In the genomic region with DNA sequence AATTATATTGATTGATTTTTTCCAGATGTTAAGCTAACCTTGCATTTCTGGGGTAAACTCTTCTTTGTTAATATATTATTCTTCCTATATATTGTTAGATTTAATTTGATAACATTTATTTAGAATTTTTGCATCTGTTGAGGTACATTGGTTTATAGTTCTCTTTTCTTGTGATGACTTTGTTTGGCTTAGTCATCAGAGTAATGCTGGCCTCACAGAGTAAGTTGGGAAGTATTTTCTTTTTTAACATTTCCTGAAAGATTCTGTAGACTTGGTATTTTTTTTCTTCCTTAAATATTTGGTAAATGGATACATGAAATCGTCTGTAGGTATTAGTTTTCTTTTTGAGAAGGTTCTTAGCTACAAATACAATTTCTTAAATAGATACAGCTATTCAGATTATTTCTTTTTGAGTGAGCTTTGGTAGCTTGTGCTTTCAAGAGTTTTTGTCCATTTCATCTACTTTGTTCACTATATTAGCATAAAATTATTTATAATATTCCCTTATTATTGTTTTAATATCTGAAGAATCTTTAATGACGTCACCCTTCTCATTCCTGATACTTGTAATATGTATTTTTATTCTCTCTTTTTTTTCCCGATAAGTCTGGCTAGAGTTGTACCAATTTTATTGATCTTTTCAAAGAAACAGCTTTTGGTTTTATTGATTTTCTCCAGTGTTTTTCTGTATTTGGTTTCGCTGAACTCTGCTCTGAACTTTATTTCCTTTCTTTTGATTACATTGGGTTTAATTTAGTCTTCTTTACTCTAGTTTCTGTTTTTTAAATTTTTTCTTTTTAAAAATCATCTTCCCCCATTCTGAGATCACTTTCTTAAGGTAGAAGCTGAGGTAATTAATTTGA, we compare ENCODE assay signal across 17 cellular contexts. TPM values are rescaled to one million over a fixed set of nuclear protein-coding genes. Genes with fewer than 3 reads are reported as not detected.
DNase-seq lines count a peak whose midpoint lies in the region; ATAC-seq, FAIRE-seq and TF ChIP-seq lines count a peak whose summit lies in the region.
"Had no signal": no experiment of that assay in that cellular context is flagged by ENCODE, and none has a peak within 500 bp of the region (broad histone marks: within the 10 kb centered on the region; RNA-seq: fewer than 3 reads in every experiment).

No MANE protein-coding gene starts in this region.

- H4K20me1 ChIP-seq in endothelial cell of umbilical vein (replicated peaks; ENCODE audit: control insufficient read depth, extremely low read depth, insufficient read depth, low read length): no peaks in the 10 kb centered on the region

- H3K4me1 ChIP-seq in ACC112 (ENCODE audit: control insufficient read depth, insufficient read depth, low read length, unreplicated experiment): peaks cover 9% of the 10 kb centered on the region
- H3K4me1 ChIP-seq in endothelial cell of umbilical vein (ENCODE audit: control insufficient read depth, extremely low read depth, insufficient read depth, low read length): no peaks in the 10 kb centered on the region

- no peaks in the 10 kb centered on the region for H3K9me3 Mint-ChIP-seq in glutamatergic neuron (ENCODE audit: unreplicated experiment)
- H3K9me3 Mint-ChIP-seq: CD8-positive, alpha-beta T cell had no signal

- H3K4me3 Mint-ChIP-seq in glutamatergic neuron (ENCODE audit: unreplicated experiment): no peak overlapping the region
- H3K4me3 Mint-ChIP-seq: B cell; CD8-positive, alpha-beta T cell had no signal

- no peak overlapping the region for H3K4me2 ChIP-seq in endothelial cell of umbilical vein (ENCODE audit: insufficient read depth, low read length)

- no peaks in the 10 kb centered on the region for H3K9me3 ChIP-seq in endothelial cell of umbilical vein (replicated peaks; ENCODE audit: control insufficient read depth, insufficient read depth, low read length)
- H3K9me3 ChIP-seq: MG63 had no signal

- H3K4me3 ChIP-seq in ACC112 (ENCODE audit: low read depth, low read length) (no peak overlapping the region), endothelial cell of umbilical vein (replicated peaks in 1 of 3; ENCODE audit: insufficient read depth in 1 of 3, low read depth in 1 of 3, low read length in 3 of 3) (no peak overlapping the region), brain microvascular endothelial cell (ENCODE audit: low read depth, low read length) (no peak overlapping the region)
- H3K4me3 ChIP-seq: MG63 had no signal

- H3K9me1 ChIP-seq in endothelial cell of umbilical vein (replicated peaks; ENCODE audit: control insufficient read depth, extremely low read depth, insufficient read depth, low read length): no peaks in the 10 kb centered on the region

- no peak for ATAC-seq in GM19397 (IDR thresholded peaks at IDR 0.05; ENCODE audit: unreplicated experiment)
- ATAC-seq: CD8-positive, alpha-beta T cell; SK-N-SH treated with all-trans-retinoic acid at 6 μM for 48 hours had no signal

- intact Hi-C loops in endothelial cell of umbilical vein (cut with micrococcal nuclease): no loop called here

- no peaks in the 10 kb centered on the region for H3K36me3 Mint-ChIP-seq in glutamatergic neuron (ENCODE audit: unreplicated experiment)
- H3K36me3 Mint-ChIP-seq: CD8-positive, alpha-beta T cell had no signal

- in situ Hi-C loops in brain microvascular endothelial cell (cut with HindIII; ENCODE audit: low pct_ligation_motif_present, low sequenced_read_pairs): no loop called here

- no peaks in the 10 kb centered on the region for H3K27me3 ChIP-seq in ACC112 (ENCODE audit: insufficient read depth, low read length)
- H3K27me3 ChIP-seq in endothelial cell of umbilical vein (ENCODE audit: control insufficient read depth in 2 of 2, insufficient read depth in 2 of 2, low read length in 2 of 2): peaks cover 0 to 1% of the 10 kb centered on the region in 2 experiments
- no peaks in the 10 kb centered on the region for H3K27me3 ChIP-seq in brain microvascular endothelial cell (replicated peaks)
- H3K27me3 ChIP-seq: MG63 had no signal

- TF ChIP-seq CTCF in endothelial cell of umbilical vein (IDR thresholded peaks at IDR 0.05; ENCODE audit: extremely low read depth in 1 of 2, insufficient read depth in 1 of 2, low read depth in 1 of 2, low read length in 2 of 2) (no peak), brain microvascular endothelial cell (IDR thresholded peaks at IDR 0.05; ENCODE audit: low read depth, low read length, missing control alignments) (no peak), glutamatergic neuron (IDR thresholded peaks at IDR 0.05; ENCODE audit: partially characterized antibody, unreplicated experiment) (no peak)

- no TSS peak for BruUV-seq in endothelial cell of umbilical vein (replicated peaks; lab: Mats Ljungman, UMichigan)

- peaks cover 4% of the 10 kb centered on the region for H3K4me1 Mint-ChIP-seq in glutamatergic neuron (ENCODE audit: low read depth, unreplicated experiment)

- H3K27ac Mint-ChIP-seq in glutamatergic neuron (ENCODE audit: unreplicated experiment): no peak overlapping the region
- H3K27ac Mint-ChIP-seq: B cell; CD8-positive, alpha-beta T cell had no signal

- no peaks in the 10 kb centered on the region for H3K27me3 Mint-ChIP-seq in glutamatergic neuron (ENCODE audit: unreplicated experiment)
- H3K27me3 Mint-ChIP-seq: B cell had no signal

- H3K27ac ChIP-seq in ACC112 (ENCODE audit: low read depth, low read length) (0 out of 2 replicates have a peak overlapping the region, but pooled peaks have one; percentile 8), endothelial cell of umbilical vein (ENCODE audit: insufficient read depth, low read depth, low read length) (no peak overlapping the region), brain microvascular endothelial cell (no peak overlapping the region)

- dilution Hi-C loops in endothelial cell of umbilical vein (cut with MboI; ENCODE audit: extremely low pct_ligation_motif_present, low sequenced_read_pairs): no loop called here

- no peaks in the 10 kb centered on the region for H3K36me3 ChIP-seq in ACC112 (ENCODE audit: insufficient read depth, low read length)
- H3K36me3 ChIP-seq in endothelial cell of umbilical vein (ENCODE audit: control insufficient read depth in 2 of 2, extremely low read depth in 1 of 2, insufficient read depth in 2 of 2, low read length in 2 of 2): no peaks in the 10 kb centered on the region
- H3K36me3 ChIP-seq in brain microvascular endothelial cell (replicated peaks): no peaks in the 10 kb centered on the region
- H3K36me3 ChIP-seq: MG63 had no signal

- TF ChIP-seq POLR2A in endothelial cell of umbilical vein (IDR thresholded peaks at IDR 0.05; ENCODE audit: low read depth, low read length): no peak

- POLR2A ChIA-PET in endothelial cell of umbilical vein (lab: Charles Lee): no interaction called here

- CTCF ChIA-PET in endothelial cell of umbilical vein (lab: Charles Lee): interaction anchor here (0.7 to 8.0 kb wide), 9 partner anchors 10 to 686 kb away, joined by 3 to 136 read pairs (median 4); no protein-coding TSS in a partner anchor

- FAIRE-seq in endothelial cell of umbilical vein (lab: Jason Lieb, UNC): peak; percentile 4

- H3K79me2 ChIP-seq in ACC112 (ENCODE audit: control insufficient read depth, insufficient read depth, low read length, unreplicated experiment) (no peaks in the 10 kb centered on the region), endothelial cell of umbilical vein (ENCODE audit: control insufficient read depth, insufficient read depth, low read length) (no peaks in the 10 kb centered on the region)

- no peak overlapping the region for H2AFZ ChIP-seq in ACC112 (ENCODE audit: low read length, unreplicated experiment)
- H2AFZ ChIP-seq in endothelial cell of umbilical vein (ENCODE audit: low read depth, low read length): no peak overlapping the region

- no peak overlapping the region for H3K9ac ChIP-seq in endothelial cell of umbilical vein (replicated peaks; ENCODE audit: extremely low read depth, insufficient read depth, low read length)

- DNase-seq in LHCN-M2 (ENCODE audit: low read depth) (peak; percentile 20), endothelial cell of umbilical vein (ENCODE audit: low read depth, low spot score) (no peak), kidney tubule cell (ENCODE audit: low spot score) (peak; percentile 19), brain microvascular endothelial cell (no peak), AG08396 (ENCODE audit: low spot score) (no peak), glutamatergic neuron (no peak)
- DNase-seq: CD8-positive, alpha-beta T cell; MG63; NCI-H1105; NCI-H187; NCI-H446; NCI-H748 treated with DMSO at 0.1 percent for 48 hours; SHP77 had no signal

TF ChIP-seq in endothelial cell of umbilical vein, 7 proteins besides CTCF, POLR2A, EP300 and RAD21 (continues in another document):
- TF ChIP-seq FOS (IDR thresholded peaks at IDR 0.05; ENCODE audit: borderline replicate concordance, insufficient read depth, low read length) (no peak), POLR2AphosphoS5 (IDR thresholded peaks at IDR 0.05; ENCODE audit: insufficient read depth, low read depth, low read length) (no peak), MYC (IDR thresholded peaks at IDR 0.05; ENCODE audit: low read depth, low read length) (no peak)
- TF ChIP-seq, protein P1, sequence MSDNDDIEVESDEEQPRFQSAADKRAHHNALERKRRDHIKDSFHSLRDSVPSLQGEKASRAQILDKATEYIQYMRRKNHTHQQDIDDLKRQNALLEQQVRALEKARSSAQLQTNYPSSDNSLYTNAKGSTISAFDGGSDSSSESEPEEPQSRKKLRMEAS (IDR thresholded peaks at IDR 0.05; ENCODE audit: insufficient read depth, insufficient read length): no peak

RNA-seq across cellular contexts. Expression of a gene that starts 6.5 kb away (rescaled TPM):
- total RNA-seq in LHCN-M2 (2014; rRNA removed) (29.0 and 32.1 TPM in 2 replicates), endothelial cell of umbilical vein (16.1 and 17.8 TPM in 2 replicates), glutamatergic neuron (ENCODE audit: unreplicated experiment) (12.1 TPM)
- 11.8 TPM for polyA plus RNA-seq in LHCN-M2 (2012)
- 6.7 and 8.8 TPM in 2 replicates for polyA plus RNA-seq in endothelial cell of umbilical vein
- polyA plus RNA-seq in endothelial cell of umbilical vein (2011; cell fraction: cytosol; rRNA removed): 11.3 and 12.4 TPM in 2 replicates
- 13.6 and 15.1 TPM in 2 replicates for polyA plus RNA-seq in endothelial cell of umbilical vein (2011; cell fraction: nucleus; rRNA removed)
- polyA plus RNA-seq in endothelial cell of umbilical vein (2012): 11.4 and 14.6 TPM in 2 replicates
- 11.8 and 13.9 TPM in 2 replicates for polyA minus RNA-seq in endothelial cell of umbilical vein
- 17.3 TPM for polyA minus RNA-seq in endothelial cell of umbilical vein (2011; cell fraction: cytosol; rRNA and poly(A)+ RNA removed)
- polyA minus RNA-seq in endothelial cell of umbilical vein (2011; cell fraction: nucleus; rRNA and poly(A)+ RNA removed): 9.9 and 13.8 TPM in 2 replicates

RNA-seq across cellular contexts. Expression of a gene that starts 36.6 kb away (rescaled TPM):
- total RNA-seq in LHCN-M2 (2014; rRNA removed): 51.2 and 56.7 TPM in 2 replicates
- polyA plus RNA-seq in LHCN-M2 (2012): 7.6 TPM
- 23.2 and 24.6 TPM in 2 replicates for total RNA-seq in endothelial cell of umbilical vein
- 4.7 and 8.7 TPM in 2 replicates for polyA plus RNA-seq in endothelial cell of umbilical vein
- polyA plus RNA-seq in endothelial cell of umbilical vein (2011; cell fraction: cytosol; rRNA removed): 5.8 TPM in 2 replicates
- 18.8 and 28.6 TPM in 2 replicates for polyA plus RNA-seq in endothelial cell of umbilical vein (2011; cell fraction: nucleus; rRNA removed)
- 10.0 and 13.8 TPM in 2 replicates for polyA plus RNA-seq in endothelial cell of umbilical vein (2012)
- 9.6 and 12.6 TPM in 2 replicates for polyA minus RNA-seq in endothelial cell of umbilical vein
- polyA minus RNA-seq in endothelial cell of umbilical vein (2011; cell fraction: cytosol; rRNA and poly(A)+ RNA removed): 43.5 TPM
- polyA minus RNA-seq in endothelial cell of umbilical vein (2011; cell fraction: nucleus; rRNA and poly(A)+ RNA removed): 20.2 and 21.0 TPM in 2 replicates
- 45.1 TPM for total RNA-seq in glutamatergic neuron (ENCODE audit: unreplicated experiment)

Comparison
In these comparisons a context has a peak if more than half of its experiments do, and no peak if none do; other contexts are left out.
1. DNase-seq: peak in LHCN-M2 (single experiment) and kidney tubule cell (single experiment); none in endothelial cell of umbilical vein (single experiment), brain microvascular endothelial cell (single experiment), AG08396 (single experiment) and glutamatergic neuron (single experiment).